In genomic region chr3:140062461-140062860, GRCh38 we compare ENCODE assay signal across 29 cellular contexts.
"Had no signal": no experiment of that assay in that cellular context is flagged by ENCODE, and none has a peak within 500 bp of the region (broad histone marks: within the 10 kb centered on the region; RNA-seq: fewer than 3 reads in every experiment).

No MANE protein-coding gene starts in this region.

- H3K36me3 ChIP-seq: ascending aorta, breast epithelium, cardiac muscle cell, colonic mucosa, WERI-Rb-1 had no signal

- H3K27ac Mint-ChIP-seq: activated B cell treated with CpG ODN at 0.5 μM for 24 hours; activated CD8-positive, alpha-beta T cell treated with anti-CD3 and anti-CD28 coated beads for 36 hours; activated naive CD8-positive, alpha-beta T cell; activated T-helper 17 cell treated with anti-CD3 and anti-CD28 coated beads, Interleukin-2, amount 50 U/mL, for 72 hours; brain; T-helper 17 cell; T-helper 2 cell treated with Interferon-gamma antibody and Interleukin-4, amounts not matched to agents 5 μg/mL and 100 μg/mL, for 36 hours had no signal

- H3K4me3 ChIP-seq: ascending aorta, breast epithelium, cardiac muscle cell, colonic mucosa had no signal

- H3K4me1 Mint-ChIP-seq: activated B cell treated with CpG ODN at 0.5 μM for 24 hours; activated T-helper 17 cell treated with anti-CD3 and anti-CD28 coated beads, Interleukin-2, amount 50 U/mL, for 72 hours; brain; T-helper 17 cell had no signal

- H3K4me1 ChIP-seq: ascending aorta, breast epithelium, colonic mucosa had no signal

- H3K9me3 Mint-ChIP-seq: activated B cell treated with CpG ODN at 0.5 μM for 24 hours; activated CD8-positive, alpha-beta T cell treated with anti-CD3 and anti-CD28 coated beads for 36 hours; activated T-cell treated with anti-CD3 and anti-CD28 coated beads, Interleukin-2, amount 50 U/mL, for 4 hours; activated T-helper 17 cell treated with anti-CD3 and anti-CD28 coated beads, Interleukin-2, amount 50 U/mL, for 72 hours; T-helper 2 cell treated with Interferon-gamma antibody and Interleukin-4, amounts not matched to agents 5 μg/mL and 100 μg/mL, for 36 hours had no signal

- ATAC-seq: activated CD4-positive, CD25-positive, alpha-beta regulatory T cell treated with anti-CD3 and anti-CD28 coated beads, Interleukin-2, amount 50 U/mL, for 24 hours; activated CD8-positive, alpha-beta T cell treated with anti-CD3 and anti-CD28 coated beads for 36 hours; activated T-cell treated with anti-CD3 and anti-CD28 coated beads, Interleukin-2, amount 50 U/mL, for 4 hours; activated T-helper 17 cell treated with anti-CD3 and anti-CD28 coated beads, Interleukin-2, amount 50 U/mL, for 72 hours; T-helper 17 cell had no signal

- H3K27me3 ChIP-seq: ascending aorta, breast epithelium, cardiac muscle cell, colonic mucosa had no signal

- H3K9me3 ChIP-seq: ascending aorta, breast epithelium, colonic mucosa had no signal

- H3K36me3 Mint-ChIP-seq: activated naive CD8-positive, alpha-beta T cell; brain had no signal

- DNase-seq: activated B cell treated with CpG ODN at 0.5 μM for 24 hours; activated CD4-positive, alpha-beta T cell treated with anti-CD3 and anti-CD28 coated beads for 48 hours; activated CD4-positive, alpha-beta T cell treated with anti-CD3 and anti-CD28 coated beads, Interleukin-2, amount 50 U/mL, for 1 hour; activated CD4-positive, alpha-beta T cell treated with anti-CD3 and anti-CD28 coated beads, Interleukin-2, amount 50 U/mL, for 48 hours; activated CD8-positive, alpha-beta memory T cell treated with anti-CD3 and anti-CD28 coated beads for 24 hours; activated CD8-positive, alpha-beta T cell treated with anti-CD3 and anti-CD28 coated beads for 36 hours; activated effector memory CD4-positive, alpha-beta T cell treated with Interleukin-2 at 50 U/mL for 16 hours; activated gamma-delta T cell treated with Interleukin-2 at 50 U/mL for 16 hours; activated naive CD4-positive, alpha-beta T cell treated with anti-CD3 and anti-CD28 coated beads, Interleukin-2, amount 50 U/mL, for 16 hours; activated naive CD4-positive, alpha-beta T cell treated with Interleukin-2 at 50 U/mL for 16 hours; activated T-cell treated with anti-CD3 and anti-CD28 coated beads, Interleukin-2, amount 50 U/mL, for 4 hours; central memory CD4-positive, alpha-beta T cell; cerebellar nuclear complex; colonic mucosa; effector CD8-positive, alpha-beta T cell; foreskin fibroblast; T-helper 1 cell; T-helper 17 cell; T1000; WERI-Rb-1 had no signal

- H3K27ac ChIP-seq: ascending aorta, breast epithelium, cardiac muscle cell, colonic mucosa, epithelial cell of prostate, WERI-Rb-1 had no signal

- H3K4me3 Mint-ChIP-seq: activated B cell treated with CpG ODN at 0.5 μM for 24 hours; activated CD8-positive, alpha-beta T cell treated with anti-CD3 and anti-CD28 coated beads for 36 hours; activated naive CD8-positive, alpha-beta T cell; activated T-cell treated with anti-CD3 and anti-CD28 coated beads, Interleukin-2, amount 50 U/mL, for 4 hours; activated T-helper 17 cell treated with anti-CD3 and anti-CD28 coated beads, Interleukin-2, amount 50 U/mL, for 72 hours; brain; T-helper 17 cell; T-helper 2 cell treated with Interferon-gamma antibody and Interleukin-4, amounts not matched to agents 5 μg/mL and 100 μg/mL, for 36 hours had no signal
